7 cellular contexts compared by ENCODE assay signal in the genomic region with DNA sequence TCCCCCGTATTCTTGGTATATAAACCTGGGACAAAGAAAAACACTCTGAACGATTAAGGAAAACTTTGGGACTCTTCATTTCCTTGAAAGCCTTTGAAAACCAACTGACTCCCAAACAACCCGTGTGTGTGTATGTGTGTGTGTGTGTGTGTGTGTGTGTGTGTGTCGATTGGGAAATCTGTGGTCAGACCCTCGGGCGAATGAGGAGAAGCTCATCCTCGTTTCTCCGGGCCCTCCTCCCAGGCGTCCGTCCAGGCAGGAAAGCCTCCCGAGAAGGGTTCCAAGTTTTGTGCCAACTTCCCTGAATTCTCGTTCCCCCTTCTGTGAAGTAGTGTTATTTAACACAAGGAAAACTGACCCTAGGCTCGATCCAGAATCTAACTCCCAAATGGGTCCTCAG.
A peak's percentile ranks its signal among the peaks of the same experiment; 100 is the strongest.
DNase-seq lines count a peak whose midpoint lies in the region; ATAC-seq, FAIRE-seq and TF ChIP-seq lines count a peak whose summit lies in the region.
"Not testable (repeated sequence)": the region's sequence is repeated elsewhere in the genome, so short reads cannot be mapped to it uniquely, and the experiment has no call there.

No MANE protein-coding gene starts in this region.

- TF ChIP-seq POLR2A in adrenal gland (IDR thresholded peaks at IDR 0.05); spleen (IDR thresholded peaks at IDR 0.05): not testable (repeated sequence)

- FAIRE-seq in pancreas (lab: Jason Lieb, UNC), result not testable (repeated sequence)

- not testable (repeated sequence) for H3K27ac ChIP-seq in adrenal gland, pancreas, spleen

- WGBS in adrenal gland, 4 donors, result 31 to 46% methylated on average over 4 to 10 of the region's 13 CpGs; no CpG with 5 or more reads in 2 of the 4 donors
- 70% methylated on average over 2 of the region's 13 CpGs; no CpG with 5 or more reads in 1 of the 2 donors for WGBS in pancreas, 2 donors
- WGBS in spleen, 5 donors, result 30 to 51% methylated on average over 2 to 8 of the region's 13 CpGs; no CpG with 5 or more reads in 3 of the 5 donors

- H3K4me1 ChIP-seq in adrenal gland (replicated peaks in 1 of 2); pancreas; spleen: not testable (repeated sequence)

- not testable (repeated sequence) for TF ChIP-seq CTCF in adrenal gland (IDR thresholded peaks at IDR 0.05); pancreas (IDR thresholded peaks at IDR 0.05); spleen (IDR thresholded peaks at IDR 0.05 in 8 of 11, conservative IDR thresholded peaks at IDR 0.05 in 3 of 11)

- H3K36me3 ChIP-seq in adrenal gland (replicated peaks in 1 of 2); pancreas; spleen: not testable (repeated sequence)

- H3K27me3 ChIP-seq in adrenal gland; pancreas; spleen (replicated peaks in 1 of 7): not testable (repeated sequence)

- peak; percentile 0 for DNase-seq in KBM-7
- peak in 6 of 7 donors; percentile 30 to 58 (median 48) for DNase-seq in adrenal gland
- DNase-seq in dedifferentiated amniotic fluid mesenchymal stem cell (ENCODE audit: extremely low spot score), result peak; percentile 8
- DNase-seq in globus pallidus (ENCODE audit: low spot score), result peak; percentile 1
- DNase-seq in left colon, result peak; percentile 4 to 29
- peak in 4 of 6 donors; percentile 4 to 35 (median 13) for DNase-seq in pancreas
- peak; percentile 7 for DNase-seq in spleen

- in situ Hi-C loops in KBM-7 (cut with MboI; ENCODE audit: low pct_unique_long_range_greater_than_20kb, low sequenced_read_pairs), result not testable (repeated sequence)

- H3K4me3 ChIP-seq in adrenal gland, pancreas, spleen: not testable (repeated sequence)

- intact Hi-C loops in adrenal gland (cut with DNase I); left colon (cut with DNase I, micrococcal nuclease); pancreas (cut with DNase I); spleen (cut with DNase I; ENCODE audit: low total_unique reads): not testable (repeated sequence)

- not testable (repeated sequence) for H3K9me3 ChIP-seq in adrenal gland (replicated peaks in 1 of 3); pancreas; spleen

- not testable (repeated sequence) for ATAC-seq in left colon
- ATAC-seq in pancreas, result peak in 1 of 4 donors; percentile 4
